Comparison of ENCODE assay signal across 8 cellular contexts in genomic region chr10:17227367-17228080, GRCh38. TPM values are rescaled to one million over a fixed set of nuclear protein-coding genes. Genes with fewer than 3 reads are reported as not detected.
DNase-seq lines count a peak whose midpoint lies in the region; ATAC-seq, FAIRE-seq and TF ChIP-seq lines count a peak whose summit lies in the region.

No MANE protein-coding gene starts in this region.

- H3K27ac ChIP-seq in A549, result peak overlapping the region; percentile 92 to 100
- peak overlapping the region; percentile 68 to 97 for H3K27ac ChIP-seq in esophagus (ENCODE audit: low read depth in 2 of 2, low read length in 1 of 2)
- peak overlapping the region; percentile 83 for H3K27ac ChIP-seq in psoas muscle

- CTCF ChIA-PET in A549 (lab: Yijun Ruan, JAX), result interaction anchor here (1.2 to 6.3 kb wide), 7 partner anchors 9 to 165 kb away, joined by 3 to 53 read pairs (median 5); partner anchors contain the start of gene TRDMT1

- intact Hi-C loops in psoas muscle (cut with DNase I), result no loop called here

- peaks cover 46% of the 10 kb centered on the region for H3K4me1 Mint-ChIP-seq in T-helper 1 cell treated with Interleukin-12 subunit alpha and Interleukin-12 subunit beta and Interleukin-4 antibody, amounts not matched to agents 30 μg/mL and 1 μg/mL, for 36 hours (ENCODE audit: low read depth)

- H3K27ac Mint-ChIP-seq in T-helper 1 cell treated with Interleukin-12 subunit alpha and Interleukin-12 subunit beta and Interleukin-4 antibody, amounts not matched to agents 30 μg/mL and 1 μg/mL, for 36 hours, result peak overlapping the region; percentile 100

- H3K4me3 Mint-ChIP-seq in T-helper 1 cell treated with Interleukin-12 subunit alpha and Interleukin-12 subunit beta and Interleukin-4 antibody, amounts not matched to agents 30 μg/mL and 1 μg/mL, for 36 hours, result peak overlapping the region; percentile 92

- WGBS in A549 (ENCODE audit: missing lambda C conversion rate), result 8% methylated on average over 11 of the region's 11 CpGs
- 9 to 11% methylated on average over 11 of the region's 11 CpGs for WGBS in esophagus, 2 donors
- WGBS in psoas muscle, 3 donors, result 17 to 33% (median 17%) methylated on average over 11 of the region's 11 CpGs

- peak overlapping the region; percentile 94 for H3K4me3 ChIP-seq in A549
- peak overlapping the region in 1 of 2 donors; percentile 29 for H3K4me3 ChIP-seq in esophagus (ENCODE audit: low read depth in 1 of 2, low read length in 2 of 2)
- peak overlapping the region; percentile 80 for H3K4me3 ChIP-seq in psoas muscle

- TF ChIP-seq RAD21 in A549 (conservative IDR thresholded peaks at IDR 0.05 in 1 of 2, IDR thresholded peaks at IDR 0.05 in 1 of 2), result 0 out of 5 replicates have a peak, but pooled peaks of 1 of the 2 experiments have one; percentile 17

- H3K4me1 ChIP-seq in A549 (peaks cover 28% of the 10 kb centered on the region), esophagus (ENCODE audit: control insufficient read depth in 2 of 2, insufficient read depth in 2 of 2, low read length in 1 of 2) (peaks cover 0 to 12% of the 10 kb centered on the region in 2 donors), psoas muscle (peaks cover 10% of the 10 kb centered on the region)

- DNase-seq in A549 (ENCODE audit: low read depth in 1 of 2, low spot score in 1 of 2) (peak in 1 of 2 experiments; percentile 34), psoas muscle (no peak), DMS153 (lab: John Stamatoyannopoulos, UW) (no peak), ecto neural progenitor cell (ENCODE audit: low spot score) (no peak)

- POLR2A ChIA-PET in A549 (lab: Yijun Ruan, JAX), result interaction anchor here (1.1 to 6.0 kb wide), 7 partner anchors 12 to 261 kb away, joined by 3 to 96 read pairs (median 24); partner anchors contain the start of gene TRDMT1

- H3K36me3 ChIP-seq in esophagus (ENCODE audit: control insufficient read depth in 2 of 2, insufficient read depth in 2 of 2, low read length in 1 of 2) (no peaks in the 10 kb centered on the region), psoas muscle (ENCODE audit: insufficient read depth in 1 of 2, low read depth in 1 of 2) (peaks cover 0 to 15% of the 10 kb centered on the region in 2 donors)

- TF ChIP-seq CTCF in A549 (IDR thresholded peaks at IDR 0.05) (peak; percentile 22; the same call in 2 of the 3 replicates), psoas muscle (IDR thresholded peaks at IDR 0.05) (peak; percentile 43)

- ATAC-seq in A549, result no peak
- ATAC-seq in GM18505 (IDR thresholded peaks at IDR 0.05; ENCODE audit: unreplicated experiment), result peak; percentile 16
- peak; percentile 22 for ATAC-seq in HG03139 (IDR thresholded peaks at IDR 0.05; ENCODE audit: unreplicated experiment)
- no peak for ATAC-seq in psoas muscle

- no peak for FAIRE-seq in A549 (lab: Jason Lieb, UNC)

- TF ChIP-seq POLR2A in A549 (IDR thresholded peaks at IDR 0.05; ENCODE audit: low read length) (no peak), GM18505 (IDR thresholded peaks at IDR 0.05; ENCODE audit: borderline replicate concordance, extremely low read depth, insufficient read depth, insufficient read length) (no peak)

- no peaks in the 10 kb centered on the region for H3K9me3 Mint-ChIP-seq in T-helper 1 cell treated with Interleukin-12 subunit alpha and Interleukin-12 subunit beta and Interleukin-4 antibody, amounts not matched to agents 30 μg/mL and 1 μg/mL, for 36 hours

- H3K36me3 Mint-ChIP-seq in T-helper 1 cell treated with Interleukin-12 subunit alpha and Interleukin-12 subunit beta and Interleukin-4 antibody, amounts not matched to agents 30 μg/mL and 1 μg/mL, for 36 hours (ENCODE audit: low read depth), result peaks cover 52% of the 10 kb centered on the region

- H3K27me3 Mint-ChIP-seq in T-helper 1 cell treated with Interleukin-12 subunit alpha and Interleukin-12 subunit beta and Interleukin-4 antibody, amounts not matched to agents 30 μg/mL and 1 μg/mL, for 36 hours (ENCODE audit: low read depth), result peaks cover 8% of the 10 kb centered on the region

- H3K4me2 ChIP-seq in A549, result peak overlapping the region; percentile 97

- no peak for TF ChIP-seq EP300 in A549 (IDR thresholded peaks at IDR 0.05)

- H3K9me3 ChIP-seq in A549 (no peaks in the 10 kb centered on the region), esophagus (ENCODE audit: control insufficient read depth in 2 of 2, insufficient read depth in 1 of 2, low read depth in 1 of 2, low read length in 1 of 2) (peaks cover 0 to 6% of the 10 kb centered on the region in 2 donors), psoas muscle (no peaks in the 10 kb centered on the region)

- H3K27me3 ChIP-seq in esophagus (ENCODE audit: control insufficient read depth in 1 of 2, insufficient read depth in 2 of 2, low read length in 2 of 2) (peaks cover 0 to 3% of the 10 kb centered on the region in 2 donors), psoas muscle (ENCODE audit: insufficient read depth in 3 of 3, low read length in 2 of 3) (peaks cover 0 to 62% (median 8%) of the 10 kb centered on the region in 3 donors)

TF ChIP-seq in A549, 52 proteins besides CTCF, POLR2A, EP300 and RAD21:
- TF ChIP-seq MAFK (IDR thresholded peaks at IDR 0.05; ENCODE audit: partially characterized antibody), result peak; percentile 99
- TF ChIP-seq NR3C1 (IDR thresholded peaks at IDR 0.05), result no peak
- no peak for TF ChIP-seq ESRRA (IDR thresholded peaks at IDR 0.05; ENCODE audit: borderline replicate concordance, low read length)
- peak; percentile 33; the same call in 1 of the 2 replicates for TF ChIP-seq TFCP2L1 (CRISPR knock-in tag; IDR thresholded peaks at IDR 0.05)
- TF ChIP-seq JUNB (IDR thresholded peaks at IDR 0.05), result no peak

RNA-seq across cellular contexts. Expression of gene VIM, which starts 0.5 kb away (rescaled TPM):
- polyA plus RNA-seq in A549 (2011; rRNA removed) (773 and 848 TPM in 2 replicates), A549 (2017; fragmentation: RNase III; extraction: RNeasy Plus Mini Kit Qiagen cat#74134 plus additional on column Dnase treatment) (830 to 987 TPM (median 875 TPM) in 3 replicates), esophagus (100 to 1,000 TPM in 1 of 2 donors, 10 to 100 TPM in 1; 70.1 to 174 TPM), psoas muscle (100 to 1,000 TPM; 126 to 443 (median 175) TPM)
- 842 and 1,013 TPM in 2 replicates for polyA plus RNA-seq in A549 (2012; cell fraction: cytosol; rRNA removed)
- 1,036 and 2,636 TPM in 2 replicates for polyA plus RNA-seq in A549 (2012; cell fraction: nucleus; rRNA removed)
- polyA minus RNA-seq in A549 (2011; rRNA and poly(A)+ RNA removed), result 792 and 808 TPM in 2 replicates
- 100 to 1,000 TPM; 166 to 315 (median 198) TPM for total RNA-seq in psoas muscle

RNA-seq across cellular contexts. Expression of gene TRDMT1, which starts 26.1 kb away (rescaled TPM):
- polyA plus RNA-seq in A549 (2011; rRNA removed), result 5.7 and 7.4 TPM in 2 replicates
- polyA plus RNA-seq in A549 (2012; cell fraction: cytosol; rRNA removed), result 1.8 and 1.9 TPM in 2 replicates
- 1.0 and 1.1 TPM in 2 replicates for polyA plus RNA-seq in A549 (2012; cell fraction: nucleus; rRNA removed)
- polyA plus RNA-seq in A549 (2017; fragmentation: RNase III; extraction: RNeasy Plus Mini Kit Qiagen cat#74134 plus additional on column Dnase treatment), result 2.4 to 3.4 TPM (median 3.3 TPM) in 3 replicates
- polyA minus RNA-seq in A549 (2011; rRNA and poly(A)+ RNA removed), result 4.6 and 5.1 TPM in 2 replicates
- 1 to 10 TPM in 1 of 2 donors, under 1 TPM in 1; 0.81 to 1.2 TPM for polyA plus RNA-seq in esophagus
- total RNA-seq in psoas muscle, result 1 to 10 TPM in 3 of 4 donors, under 1 TPM in 1; 0.84 to 2.7 (median 1.9) TPM
- polyA plus RNA-seq in psoas muscle, result 1 to 10 TPM in 2 of 3 donors, under 1 TPM in 1; 0.49 to 2.5 (median 2.3) TPM

Comparison
In these comparisons a context has a peak if more than half of its experiments do, and no peak if none do; other contexts are left out.
1. ATAC-seq: peak in GM18505 (single experiment) and HG03139 (single experiment); none in A549 (0 of 2) and psoas muscle (0 of 4).
2. Peak in every context shown above with its lines, with median percentiles within 50 percentile points of each other: H3K27ac ChIP-seq.